3 cellular contexts compared by ENCODE assay signal in the genomic region with DNA sequence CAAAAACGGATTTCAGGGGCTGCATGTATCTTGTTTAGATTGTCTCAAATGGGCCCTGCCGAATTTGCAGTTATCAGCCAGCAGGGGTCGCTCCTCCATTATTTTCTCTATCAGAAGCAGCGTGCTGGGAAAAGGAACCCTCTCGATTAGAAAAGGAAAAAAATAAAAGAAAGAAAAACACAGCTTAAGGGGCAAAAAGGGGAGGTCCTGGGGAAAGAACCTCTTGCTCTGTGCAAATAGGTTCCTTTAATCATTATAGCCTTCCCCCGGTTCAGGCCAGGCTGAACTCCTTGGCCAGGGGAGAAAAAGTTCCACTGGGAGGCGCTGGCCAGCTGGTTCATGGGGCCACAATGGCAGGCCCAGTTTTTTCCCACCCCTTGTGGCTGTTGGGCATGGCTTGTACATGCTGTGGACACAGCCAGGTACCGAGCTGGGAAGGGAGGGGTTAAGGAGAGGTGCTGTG.
A peak's percentile ranks its signal among the peaks of the same experiment; 100 is the strongest.
TF ChIP-seq lines count a peak whose summit lies in the region.

No MANE protein-coding gene starts in this region.

TF ChIP-seq in SK-N-SH, 30 proteins besides CTCF, POLR2A, EP300 and RAD21:
- TF ChIP-seq RFX5 (IDR thresholded peaks at IDR 0.05; ENCODE audit: low read length) (no peak), SMC3 (IDR thresholded peaks at IDR 0.05; ENCODE audit: low read depth, low read length) (no peak), FOXJ3 (CRISPR knock-in tag; IDR thresholded peaks at IDR 0.05) (no peak), YY1 (IDR thresholded peaks at IDR 0.05; ENCODE audit: low read depth) (no peak), RCOR1 (IDR thresholded peaks at IDR 0.05; ENCODE audit: low read length) (no peak), TCF12 (IDR thresholded peaks at IDR 0.05) (no peak), MEF2A (IDR thresholded peaks at IDR 0.05; ENCODE audit: borderline replicate concordance, low read depth) (no peak), TAF1 (IDR thresholded peaks at IDR 0.05; ENCODE audit: borderline replicate concordance, low read depth, low read length) (no peak), ELF1 (IDR thresholded peaks at IDR 0.05) (no peak), GABPA (IDR thresholded peaks at IDR 0.05; ENCODE audit: low read depth) (no peak), NRF1 (IDR thresholded peaks at IDR 0.05; ENCODE audit: low read depth, low read length) (no peak), MXI1 (IDR thresholded peaks at IDR 0.05; ENCODE audit: low read depth, low read length) (no peak), POLR2AphosphoS5 (IDR thresholded peaks at IDR 0.05; ENCODE audit: low read depth, low read length) (no peak), SIN3A (IDR thresholded peaks at IDR 0.05; ENCODE audit: borderline replicate concordance, low read depth, low read length) (no peak)
- TF ChIP-seq, protein P1, sequence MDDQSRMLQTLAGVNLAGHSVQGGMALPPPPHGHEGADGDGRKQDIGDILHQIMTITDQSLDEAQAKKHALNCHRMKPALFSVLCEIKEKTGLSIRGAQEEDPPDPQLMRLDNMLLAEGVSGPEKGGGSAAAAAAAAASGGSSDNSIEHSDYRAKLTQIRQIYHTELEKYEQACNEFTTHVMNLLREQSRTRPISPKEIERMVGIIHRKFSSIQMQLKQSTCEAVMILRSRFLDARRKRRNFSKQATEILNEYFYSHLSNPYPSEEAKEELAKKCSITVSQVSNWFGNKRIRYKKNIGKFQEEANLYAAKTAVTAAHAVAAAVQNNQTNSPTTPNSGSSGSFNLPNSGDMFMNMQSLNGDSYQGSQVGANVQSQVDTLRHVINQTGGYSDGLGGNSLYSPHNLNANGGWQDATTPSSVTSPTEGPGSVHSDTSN (IDR thresholded peaks at IDR 0.05) = no peak
- TF ChIP-seq, protein P2, sequence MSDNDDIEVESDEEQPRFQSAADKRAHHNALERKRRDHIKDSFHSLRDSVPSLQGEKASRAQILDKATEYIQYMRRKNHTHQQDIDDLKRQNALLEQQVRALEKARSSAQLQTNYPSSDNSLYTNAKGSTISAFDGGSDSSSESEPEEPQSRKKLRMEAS (IDR thresholded peaks at IDR 0.05; ENCODE audit: low read depth) = no peak

TF ChIP-seq in SK-N-SH treated with all-trans-retinoic acid at 6 μM for 48 hours, 23 proteins besides CTCF, POLR2A, EP300 and RAD21:
- TF ChIP-seq OSR1 (CRISPR knock-in tag; IDR thresholded peaks at IDR 0.05) (no peak), ZC3H10 (CRISPR knock-in tag; IDR thresholded peaks at IDR 0.05) (no peak), ARNTL (CRISPR knock-in tag; IDR thresholded peaks at IDR 0.05; ENCODE audit: borderline replicate concordance, low read depth) (no peak), ISL1 (CRISPR knock-in tag; IDR thresholded peaks at IDR 0.05) (no peak), PPARA (CRISPR knock-in tag; IDR thresholded peaks at IDR 0.05; ENCODE audit: borderline replicate concordance) (no peak), BACH2 (CRISPR knock-in tag; IDR thresholded peaks at IDR 0.05; ENCODE audit: borderline replicate concordance) (no peak)
- TF ChIP-seq, protein P3, sequence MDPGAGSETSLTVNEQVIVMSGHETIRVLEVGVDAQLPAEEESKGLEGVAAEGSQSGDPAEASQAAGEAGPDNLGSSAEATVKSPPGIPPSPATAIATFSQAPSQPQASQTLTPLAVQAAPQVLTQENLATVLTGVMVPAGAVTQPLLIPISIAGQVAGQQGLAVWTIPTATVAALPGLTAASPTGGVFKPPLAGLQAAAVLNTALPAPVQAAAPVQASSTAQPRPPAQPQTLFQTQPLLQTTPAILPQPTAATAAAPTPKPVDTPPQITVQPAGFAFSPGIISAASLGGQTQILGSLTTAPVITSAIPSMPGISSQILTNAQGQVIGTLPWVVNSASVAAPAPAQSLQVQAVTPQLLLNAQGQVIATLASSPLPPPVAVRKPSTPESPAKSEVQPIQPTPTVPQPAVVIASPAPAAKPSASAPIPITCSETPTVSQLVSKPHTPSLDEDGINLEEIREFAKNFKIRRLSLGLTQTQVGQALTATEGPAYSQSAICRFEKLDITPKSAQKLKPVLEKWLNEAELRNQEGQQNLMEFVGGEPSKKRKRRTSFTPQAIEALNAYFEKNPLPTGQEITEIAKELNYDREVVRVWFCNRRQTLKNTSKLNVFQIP (CRISPR knock-in tag; IDR thresholded peaks at IDR 0.05; ENCODE audit: borderline replicate concordance, low read depth) = no peak

TF ChIP-seq in K562, 482 proteins besides CTCF, POLR2A, EP300 and RAD21:
- TF ChIP-seq L3MBTL2 (IDR thresholded peaks at IDR 0.05) = peak; percentile 27; the same call in 1 of the 2 replicates
- TF ChIP-seq, protein P4, sequence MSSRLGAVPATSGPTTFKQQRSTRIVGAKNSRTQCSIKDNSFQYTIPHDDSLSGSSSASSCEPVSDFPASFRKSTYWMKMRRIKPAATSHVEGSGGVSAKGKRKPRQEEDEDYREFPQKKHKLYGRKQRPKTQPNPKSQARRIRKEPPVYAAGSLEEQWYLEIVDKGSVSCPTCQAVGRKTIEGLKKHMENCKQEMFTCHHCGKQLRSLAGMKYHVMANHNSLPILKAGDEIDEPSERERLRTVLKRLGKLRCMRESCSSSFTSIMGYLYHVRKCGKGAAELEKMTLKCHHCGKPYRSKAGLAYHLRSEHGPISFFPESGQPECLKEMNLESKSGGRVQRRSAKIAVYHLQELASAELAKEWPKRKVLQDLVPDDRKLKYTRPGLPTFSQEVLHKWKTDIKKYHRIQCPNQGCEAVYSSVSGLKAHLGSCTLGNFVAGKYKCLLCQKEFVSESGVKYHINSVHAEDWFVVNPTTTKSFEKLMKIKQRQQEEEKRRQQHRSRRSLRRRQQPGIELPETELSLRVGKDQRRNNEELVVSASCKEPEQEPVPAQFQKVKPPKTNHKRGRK (tag; IDR thresholded peaks at IDR 0.05) = peak; percentile 84
- TF ChIP-seq, protein P5, sequence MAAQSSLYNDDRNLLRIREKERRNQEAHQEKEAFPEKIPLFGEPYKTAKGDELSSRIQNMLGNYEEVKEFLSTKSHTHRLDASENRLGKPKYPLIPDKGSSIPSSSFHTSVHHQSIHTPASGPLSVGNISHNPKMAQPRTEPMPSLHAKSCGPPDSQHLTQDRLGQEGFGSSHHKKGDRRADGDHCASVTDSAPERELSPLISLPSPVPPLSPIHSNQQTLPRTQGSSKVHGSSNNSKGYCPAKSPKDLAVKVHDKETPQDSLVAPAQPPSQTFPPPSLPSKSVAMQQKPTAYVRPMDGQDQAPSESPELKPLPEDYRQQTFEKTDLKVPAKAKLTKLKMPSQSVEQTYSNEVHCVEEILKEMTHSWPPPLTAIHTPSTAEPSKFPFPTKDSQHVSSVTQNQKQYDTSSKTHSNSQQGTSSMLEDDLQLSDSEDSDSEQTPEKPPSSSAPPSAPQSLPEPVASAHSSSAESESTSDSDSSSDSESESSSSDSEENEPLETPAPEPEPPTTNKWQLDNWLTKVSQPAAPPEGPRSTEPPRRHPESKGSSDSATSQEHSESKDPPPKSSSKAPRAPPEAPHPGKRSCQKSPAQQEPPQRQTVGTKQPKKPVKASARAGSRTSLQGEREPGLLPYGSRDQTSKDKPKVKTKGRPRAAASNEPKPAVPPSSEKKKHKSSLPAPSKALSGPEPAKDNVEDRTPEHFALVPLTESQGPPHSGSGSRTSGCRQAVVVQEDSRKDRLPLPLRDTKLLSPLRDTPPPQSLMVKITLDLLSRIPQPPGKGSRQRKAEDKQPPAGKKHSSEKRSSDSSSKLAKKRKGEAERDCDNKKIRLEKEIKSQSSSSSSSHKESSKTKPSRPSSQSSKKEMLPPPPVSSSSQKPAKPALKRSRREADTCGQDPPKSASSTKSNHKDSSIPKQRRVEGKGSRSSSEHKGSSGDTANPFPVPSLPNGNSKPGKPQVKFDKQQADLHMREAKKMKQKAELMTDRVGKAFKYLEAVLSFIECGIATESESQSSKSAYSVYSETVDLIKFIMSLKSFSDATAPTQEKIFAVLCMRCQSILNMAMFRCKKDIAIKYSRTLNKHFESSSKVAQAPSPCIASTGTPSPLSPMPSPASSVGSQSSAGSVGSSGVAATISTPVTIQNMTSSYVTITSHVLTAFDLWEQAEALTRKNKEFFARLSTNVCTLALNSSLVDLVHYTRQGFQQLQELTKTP (IDR thresholded peaks at IDR 0.05; ENCODE audit: low read depth in 1 of 2, partially characterized antibody in 2 of 2) = no peak
- TF ChIP-seq THRAP3 (IDR thresholded peaks at IDR 0.05; ENCODE audit: borderline replicate concordance) = 0 out of 2 replicates have a peak, but pooled peaks have one; percentile 40
- no peak for TF ChIP-seq GATAD2A (IDR thresholded peaks at IDR 0.05)
- TF ChIP-seq CCNT2 (IDR thresholded peaks at IDR 0.05; ENCODE audit: borderline replicate concordance, extremely low read depth, insufficient read length, low read depth, low read length) = no peak
- TF ChIP-seq YY1 (IDR thresholded peaks at IDR 0.05; ENCODE audit: borderline replicate concordance in 1 of 3, control insufficient read depth in 1 of 3, extremely low read depth in 1 of 3, insufficient read depth in 3 of 3, insufficient read length in 1 of 3, insufficient replicate concordance in 2 of 3, low read depth in 1 of 3, low read length in 2 of 3) = peak in 1 of 3 experiments; percentile 48
- TF ChIP-seq SMARCA5 (IDR thresholded peaks at IDR 0.05) = 0 out of 2 replicates have a peak, but pooled peaks have one; percentile 18
- TF ChIP-seq ZKSCAN8 (CRISPR knock-in tag; IDR thresholded peaks at IDR 0.05) = no peak
- TF ChIP-seq ARID2 (IDR thresholded peaks at IDR 0.05) = 0 out of 2 replicates have a peak, but pooled peaks have one; percentile 31
- no peak for TF ChIP-seq ZNF354B (CRISPR knock-in tag; IDR thresholded peaks at IDR 0.05)
- TF ChIP-seq, protein P6, sequence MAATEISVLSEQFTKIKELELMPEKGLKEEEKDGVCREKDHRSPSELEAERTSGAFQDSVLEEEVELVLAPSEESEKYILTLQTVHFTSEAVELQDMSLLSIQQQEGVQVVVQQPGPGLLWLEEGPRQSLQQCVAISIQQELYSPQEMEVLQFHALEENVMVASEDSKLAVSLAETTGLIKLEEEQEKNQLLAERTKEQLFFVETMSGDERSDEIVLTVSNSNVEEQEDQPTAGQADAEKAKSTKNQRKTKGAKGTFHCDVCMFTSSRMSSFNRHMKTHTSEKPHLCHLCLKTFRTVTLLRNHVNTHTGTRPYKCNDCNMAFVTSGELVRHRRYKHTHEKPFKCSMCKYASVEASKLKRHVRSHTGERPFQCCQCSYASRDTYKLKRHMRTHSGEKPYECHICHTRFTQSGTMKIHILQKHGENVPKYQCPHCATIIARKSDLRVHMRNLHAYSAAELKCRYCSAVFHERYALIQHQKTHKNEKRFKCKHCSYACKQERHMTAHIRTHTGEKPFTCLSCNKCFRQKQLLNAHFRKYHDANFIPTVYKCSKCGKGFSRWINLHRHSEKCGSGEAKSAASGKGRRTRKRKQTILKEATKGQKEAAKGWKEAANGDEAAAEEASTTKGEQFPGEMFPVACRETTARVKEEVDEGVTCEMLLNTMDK (IDR thresholded peaks at IDR 0.05; ENCODE audit: borderline replicate concordance, insufficient read depth, low read depth, low read length, poor library complexity, severe bottlenecking) = peak; percentile 11
- no peak for TF ChIP-seq NUFIP1 (IDR thresholded peaks at IDR 0.05; ENCODE audit: partially characterized antibody)
- 0 out of 2 replicates have a peak, but pooled peaks have one; percentile 4 for TF ChIP-seq TAL1 (IDR thresholded peaks at IDR 0.05)
- no peak for TF ChIP-seq RBM15 (IDR thresholded peaks at IDR 0.05; ENCODE audit: insufficient read depth, low read length)
- TF ChIP-seq XRCC5 (IDR thresholded peaks at IDR 0.05; ENCODE audit: low read depth, low read length) = peak; percentile 70; the same call in 1 of the 2 replicates
- TF ChIP-seq TCF3 (CRISPR knock-in tag; IDR thresholded peaks at IDR 0.05) = no peak
- TF ChIP-seq PHF8 (IDR thresholded peaks at IDR 0.05; ENCODE audit: borderline replicate concordance, low read length) = no peak
- no peak for TF ChIP-seq NCOA4 (IDR thresholded peaks at IDR 0.05; ENCODE audit: partially characterized antibody)
- TF ChIP-seq, protein P7, sequence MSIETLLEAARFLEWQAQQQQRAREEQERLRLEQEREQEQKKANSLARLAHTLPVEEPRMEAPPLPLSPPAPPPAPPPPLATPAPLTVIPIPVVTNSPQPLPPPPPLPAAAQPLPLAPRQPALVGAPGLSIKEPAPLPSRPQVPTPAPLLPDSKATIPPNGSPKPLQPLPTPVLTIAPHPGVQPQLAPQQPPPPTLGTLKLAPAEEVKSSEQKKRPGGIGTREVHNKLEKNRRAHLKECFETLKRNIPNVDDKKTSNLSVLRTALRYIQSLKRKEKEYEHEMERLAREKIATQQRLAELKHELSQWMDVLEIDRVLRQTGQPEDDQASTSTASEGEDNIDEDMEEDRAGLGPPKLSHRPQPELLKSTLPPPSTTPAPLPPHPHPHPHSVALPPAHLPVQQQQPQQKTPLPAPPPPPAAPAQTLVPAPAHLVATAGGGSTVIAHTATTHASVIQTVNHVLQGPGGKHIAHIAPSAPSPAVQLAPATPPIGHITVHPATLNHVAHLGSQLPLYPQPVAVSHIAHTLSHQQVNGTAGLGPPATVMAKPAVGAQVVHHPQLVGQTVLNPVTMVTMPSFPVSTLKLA (conservative IDR thresholded peaks at IDR 0.05) = 0 out of 4 replicates have a peak, but pooled peaks of 1 of the 2 experiments have one; percentile 19
- no peak for TF ChIP-seq ETV6 (IDR thresholded peaks at IDR 0.05; ENCODE audit: borderline replicate concordance in 1 of 2, low read depth in 2 of 2, low read length in 1 of 2)
- TF ChIP-seq ETV6 (CRISPR knock-in tag; IDR thresholded peaks at IDR 0.05; ENCODE audit: borderline replicate concordance) = no peak
- peak; percentile 68 for TF ChIP-seq KLF16 (IDR thresholded peaks at IDR 0.05)
- TF ChIP-seq CBX3 (IDR thresholded peaks at IDR 0.05; ENCODE audit: borderline replicate concordance in 1 of 2, low read length in 2 of 2) = no peak; a peak in 1 of 3 replicates
- TF ChIP-seq CC2D1A (IDR thresholded peaks at IDR 0.05) = peak; percentile 57; the same call in 1 of the 2 replicates
- TF ChIP-seq ZNF146 (CRISPR knock-in tag; IDR thresholded peaks at IDR 0.05; ENCODE audit: unreplicated experiment) = no peak
- TF ChIP-seq, protein P8, sequence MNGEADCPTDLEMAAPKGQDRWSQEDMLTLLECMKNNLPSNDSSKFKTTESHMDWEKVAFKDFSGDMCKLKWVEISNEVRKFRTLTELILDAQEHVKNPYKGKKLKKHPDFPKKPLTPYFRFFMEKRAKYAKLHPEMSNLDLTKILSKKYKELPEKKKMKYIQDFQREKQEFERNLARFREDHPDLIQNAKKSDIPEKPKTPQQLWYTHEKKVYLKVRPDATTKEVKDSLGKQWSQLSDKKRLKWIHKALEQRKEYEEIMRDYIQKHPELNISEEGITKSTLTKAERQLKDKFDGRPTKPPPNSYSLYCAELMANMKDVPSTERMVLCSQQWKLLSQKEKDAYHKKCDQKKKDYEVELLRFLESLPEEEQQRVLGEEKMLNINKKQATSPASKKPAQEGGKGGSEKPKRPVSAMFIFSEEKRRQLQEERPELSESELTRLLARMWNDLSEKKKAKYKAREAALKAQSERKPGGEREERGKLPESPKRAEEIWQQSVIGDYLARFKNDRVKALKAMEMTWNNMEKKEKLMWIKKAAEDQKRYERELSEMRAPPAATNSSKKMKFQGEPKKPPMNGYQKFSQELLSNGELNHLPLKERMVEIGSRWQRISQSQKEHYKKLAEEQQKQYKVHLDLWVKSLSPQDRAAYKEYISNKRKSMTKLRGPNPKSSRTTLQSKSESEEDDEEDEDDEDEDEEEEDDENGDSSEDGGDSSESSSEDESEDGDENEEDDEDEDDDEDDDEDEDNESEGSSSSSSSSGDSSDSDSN (IDR thresholded peaks at IDR 0.05; ENCODE audit: borderline replicate concordance in 1 of 2, low read depth in 2 of 2, low read length in 2 of 2) = no peak
